ENCODE assay signal across 13 cellular contexts in the genomic region with DNA sequence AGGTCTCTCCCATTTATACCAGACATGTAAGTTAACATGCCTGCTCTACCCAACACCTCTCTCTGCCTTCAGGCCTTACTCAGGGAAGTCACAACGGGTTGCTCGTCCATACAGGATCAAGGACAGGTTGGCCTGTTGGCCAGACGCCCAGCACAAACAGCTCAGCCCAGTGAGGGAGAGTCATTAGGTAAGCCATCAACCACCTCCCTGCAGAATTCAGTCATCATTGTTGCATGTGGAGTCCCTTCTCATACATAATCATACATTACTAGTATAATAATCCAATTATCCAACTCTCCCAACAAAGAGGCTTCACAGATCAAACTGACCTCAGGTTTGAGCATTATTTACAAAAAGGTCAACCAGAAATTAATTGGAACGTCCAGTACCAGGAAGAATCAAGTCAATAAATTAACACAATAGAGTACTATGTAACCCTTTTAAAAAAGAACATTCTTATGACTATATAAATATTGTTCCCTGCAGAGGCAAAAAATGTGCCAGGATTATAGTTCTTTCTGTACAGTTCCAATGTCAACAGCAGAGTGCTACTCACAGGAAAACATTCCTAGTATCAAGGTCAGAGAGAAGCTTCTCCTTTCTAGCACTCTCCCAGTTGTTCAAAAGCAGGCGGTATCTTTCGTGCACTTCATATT. TPM values are rescaled to one million over a fixed set of nuclear protein-coding genes. Genes with fewer than 3 reads are reported as not detected.
DNase-seq lines count a peak whose midpoint lies in the region; ATAC-seq and TF ChIP-seq lines count a peak whose summit lies in the region.
"Had no signal": no experiment of that assay in that cellular context is flagged by ENCODE, and none has a peak within 500 bp of the region (broad histone marks: within the 10 kb centered on the region; RNA-seq: fewer than 3 reads in every experiment).

No MANE protein-coding gene starts in this region.

- DNase-seq in NCI-H2029 treated with DMSO at 0.1 percent for 48 hours (lab: John Stamatoyannopoulos, UW) (peak; percentile 38), cerebellar cortex (ENCODE audit: low spot score) (peak; percentile 85), right lobe of liver (peak; percentile 86 to 90 (median 88)), WERI-Rb-1 (no peak)
- DNase-seq: ACHN; activated CD4-positive, alpha-beta memory T cell treated with anti-CD3 and anti-CD28 coated beads, Interleukin-2, amount 10 ng/mL, durations not matched to agents 7 days and 5 days; activated naive CD4-positive, alpha-beta T cell treated with anti-CD3 and anti-CD28 coated beads for 36 hours; EL had no signal

- H3K9me3 ChIP-seq in right lobe of liver, result no peaks in the 10 kb centered on the region
- H3K9me3 ChIP-seq in WERI-Rb-1 (ENCODE audit: severe bottlenecking), result no peaks in the 10 kb centered on the region
- H3K9me3 ChIP-seq: upper lobe of left lung had no signal

- TF ChIP-seq POLR2A in right lobe of liver (IDR thresholded peaks at IDR 0.05), result no peak

- H3K27ac ChIP-seq in 22Rv1 (peak overlapping the region; percentile 98), right lobe of liver (peak overlapping the region; percentile 61 to 92 (median 87)), WERI-Rb-1 (no peak overlapping the region)

- no peaks in the 10 kb centered on the region for H3K36me3 ChIP-seq in right lobe of liver
- H3K36me3 ChIP-seq in WERI-Rb-1, result no peaks in the 10 kb centered on the region
- H3K36me3 ChIP-seq: upper lobe of left lung had no signal

- no peaks in the 10 kb centered on the region for H3K27me3 ChIP-seq in right lobe of liver
- no peaks in the 10 kb centered on the region for H3K27me3 ChIP-seq in WERI-Rb-1 (ENCODE audit: insufficient read depth, low read depth, severe bottlenecking)
- H3K27me3 ChIP-seq: upper lobe of left lung had no signal

- H3K4me3 ChIP-seq in right lobe of liver, result no peak overlapping the region
- no peak overlapping the region for H3K4me3 ChIP-seq in WERI-Rb-1 (ENCODE audit: low read depth, low read length)
- H3K4me3 ChIP-seq: upper lobe of left lung had no signal

- TF ChIP-seq CTCF in 22Rv1 (IDR thresholded peaks at IDR 0.05), result no peak
- no peak for TF ChIP-seq CTCF in right lobe of liver (IDR thresholded peaks at IDR 0.05)
- TF ChIP-seq CTCF in WERI-Rb-1 (IDR thresholded peaks at IDR 0.05; ENCODE audit: low read depth, low read length), result no peak

- ATAC-seq in right lobe of liver (peak; percentile 73 to 84 (median 80)), HG03565 (IDR thresholded peaks at IDR 0.05; ENCODE audit: unreplicated experiment) (no peak), GM21619 (IDR thresholded peaks at IDR 0.05; ENCODE audit: unreplicated experiment) (no peak), HG03378 (IDR thresholded peaks at IDR 0.05; ENCODE audit: unreplicated experiment) (no peak)

- 9% methylated on average over 5 of the region's 6 CpGs for WGBS in right lobe of liver (ENCODE audit: insufficient coverage, low coverage, low lambda C conversion rate, missing lambda C conversion rate)

- peaks cover 0 to 72% (median 23%) of the 10 kb centered on the region in 4 donors for H3K4me1 ChIP-seq in right lobe of liver

- intact Hi-C loops in right lobe of liver (cut with DNase I), result no loop called here

RNA-seq across cellular contexts. Expression of a gene that starts 33.2 kb away (rescaled TPM):
- total RNA-seq in right lobe of liver, result 10 to 100 TPM; 16.8 to 66.2 (median 60.7) TPM

Comparison
In these comparisons a context has a peak if more than half of its experiments do, and no peak if none do; other contexts are left out.
1. ATAC-seq: peak in right lobe of liver (4 of 4); none in HG03565 (single experiment), GM21619 (single experiment) and HG03378 (single experiment).